In the genomic region with DNA sequence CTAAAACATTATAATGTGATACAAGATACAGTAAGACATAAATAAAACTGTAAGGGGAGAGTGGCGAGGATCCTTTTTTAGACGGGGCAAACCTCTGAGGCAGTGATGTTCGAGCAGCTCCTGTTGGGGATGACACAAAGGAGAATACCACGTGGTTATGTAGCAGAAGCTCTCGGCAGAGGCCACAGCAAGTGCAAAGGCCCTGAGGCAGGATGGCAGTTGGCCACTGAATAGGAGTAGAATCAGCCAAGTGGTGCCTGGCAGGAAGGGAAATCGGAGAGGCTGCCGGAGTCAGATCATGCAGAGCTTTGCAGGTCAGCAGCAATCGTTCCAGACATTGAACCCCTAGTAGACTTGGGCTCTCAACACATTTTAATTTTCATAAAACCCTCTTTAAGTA, we compare ENCODE assay signal across 11 cellular contexts. TPM values are rescaled to one million over a fixed set of nuclear protein-coding genes. Genes with fewer than 3 reads are reported as not detected.
"Had no signal": no experiment of that assay in that cellular context is flagged by ENCODE, and none has a peak within 500 bp of the region (broad histone marks: within the 10 kb centered on the region; RNA-seq: fewer than 3 reads in every experiment).

No MANE protein-coding gene starts in this region.

- H3K27ac ChIP-seq: GM23248, HL-60 had no signal

- H2AFZ ChIP-seq: GM23248 had no signal

- FAIRE-seq: H54, HepG2 had no signal

- ATAC-seq: HepG2 had no signal

- DNase-seq: GM23248, GOT3, H9, HCEC 1CT, HFFc6, KG1 had no signal

- H3K9ac ChIP-seq: GM23248 had no signal

- H3K4me3 ChIP-seq: GM23248 had no signal

RNA-seq across cellular contexts. Expression of gene NOSTRIN, which starts 19.1 kb away (rescaled TPM):
- total RNA-seq: H9, HFFc6, HT1080 had no signal
- polyA plus RNA-seq: IgD-negative memory B cell had no signal
